In genomic region chr11:47611240-47611863, GRCh38 we compare ENCODE assay signal across 14 cellular contexts. TPM values are rescaled to one million over a fixed set of nuclear protein-coding genes. Genes with fewer than 3 reads are reported as not detected.
A peak's percentile ranks its signal among the peaks of the same experiment; 100 is the strongest.
DNase-seq lines count a peak whose midpoint lies in the region; ATAC-seq and TF ChIP-seq lines count a peak whose summit lies in the region.
"Had no signal": no experiment of that assay in that cellular context is flagged by ENCODE, and none has a peak within 500 bp of the region (broad histone marks: within the 10 kb centered on the region; RNA-seq: fewer than 3 reads in every experiment).

No MANE protein-coding gene starts in this region.

- H3K4me1 ChIP-seq in left lung: no peaks in the 10 kb centered on the region

- no peaks in the 10 kb centered on the region for H3K9me3 ChIP-seq in left lung
- H3K9me3 ChIP-seq: thoracic aorta had no signal

- H3K9me3 Mint-ChIP-seq in progenitor cell of endocrine pancreas (ENCODE audit: low read depth): no peaks in the 10 kb centered on the region
- H3K9me3 Mint-ChIP-seq: T-cell had no signal

- TF ChIP-seq CTCF in LNCaP clone FGC (IDR thresholded peaks at IDR 0.05; ENCODE audit: control insufficient read depth, extremely low read depth, insufficient read depth) (no peak), left lung (IDR thresholded peaks at IDR 0.05) (no peak), progenitor cell of endocrine pancreas (IDR thresholded peaks at IDR 0.05; ENCODE audit: unreplicated experiment) (no peak)

- no peaks in the 10 kb centered on the region for H3K27me3 Mint-ChIP-seq in progenitor cell of endocrine pancreas
- H3K27me3 Mint-ChIP-seq: T-cell had no signal

- H3K27ac ChIP-seq in left lung: no peak overlapping the region
- H3K27ac ChIP-seq: thoracic aorta had no signal

- ATAC-seq in GM18517 (IDR thresholded peaks at IDR 0.05; ENCODE audit: unreplicated experiment) (peak; percentile 88), GM21825 (IDR thresholded peaks at IDR 0.05; ENCODE audit: unreplicated experiment) (peak; percentile 83), left lung (peak; percentile 51)
- ATAC-seq: T-cell had no signal

- H3K27ac Mint-ChIP-seq in progenitor cell of endocrine pancreas: no peak overlapping the region
- H3K27ac Mint-ChIP-seq: T-cell had no signal

- peaks cover 0 to 5% of the 10 kb centered on the region in 2 donors for H3K36me3 ChIP-seq in left lung
- H3K36me3 ChIP-seq: thoracic aorta had no signal

- intact Hi-C loops in left lung (cut with DNase I): no loop called here

- H3K27me3 ChIP-seq in left lung: no peaks in the 10 kb centered on the region

- peak; percentile 14 for DNase-seq in LNCaP clone FGC (ENCODE audit: low read depth)
- DNase-seq in left lung: no peak
- DNase-seq in NCI-H1105 treated with DMSO at 0.1 percent for 48 hours (lab: John Stamatoyannopoulos, UW): no peak
- no peak for DNase-seq in progenitor cell of endocrine pancreas (ENCODE audit: low spot score, unreplicated experiment)
- DNase-seq in NCI-H146 (lab: John Stamatoyannopoulos, UW): no peak
- no peak for DNase-seq in cerebellar nuclear complex (lab: John Stamatoyannopoulos, UW)
- DNase-seq: aorta, DND-41, small intestine had no signal

- H3K4me3 ChIP-seq in LNCaP clone FGC (ENCODE audit: low read depth, low read length): no peak overlapping the region
- no peak overlapping the region for H3K4me3 ChIP-seq in left lung
- H3K4me3 ChIP-seq: thoracic aorta had no signal

- peaks cover 3% of the 10 kb centered on the region for H3K4me1 Mint-ChIP-seq in progenitor cell of endocrine pancreas (ENCODE audit: low read depth)

- no peaks in the 10 kb centered on the region for H3K36me3 Mint-ChIP-seq in progenitor cell of endocrine pancreas (ENCODE audit: insufficient read depth)

- H3K4me3 Mint-ChIP-seq in progenitor cell of endocrine pancreas (ENCODE audit: low read depth): no peak overlapping the region
- H3K4me3 Mint-ChIP-seq: T-cell had no signal

RNA-seq across cellular contexts. Expression of gene C1QTNF4, which starts 17.1 kb away (rescaled TPM):
- total RNA-seq in left lung: 1 to 10 TPM in 1 of 2 donors, under 1 TPM in 1; 0.21 to 1.3 TPM
- total RNA-seq in progenitor cell of endocrine pancreas: 2.5 and 4.0 TPM in 2 replicates
- total RNA-seq: HT1080 had no signal

RNA-seq across cellular contexts. Expression of gene FAM180B, which starts 24.9 kb away (rescaled TPM):
- not detected for total RNA-seq in left lung
- 0.26 and 0.29 TPM in 2 replicates for total RNA-seq in progenitor cell of endocrine pancreas
- total RNA-seq: HT1080 had no signal

RNA-seq across cellular contexts. Expression of gene MTCH2, which starts 31.0 kb away (rescaled TPM):
- 100 to 1,000 TPM in 1 of 2 donors, 10 to 100 TPM in 1; 78.4 to 116 TPM for total RNA-seq in left lung
- 75.7 and 82.7 TPM in 2 replicates for total RNA-seq in progenitor cell of endocrine pancreas

RNA-seq across cellular contexts. Expression of gene NDUFS3, which starts 32.5 kb away (rescaled TPM):
- 10 to 100 TPM; 76.2 to 89.0 TPM for total RNA-seq in left lung
- 102 and 109 TPM in 2 replicates for total RNA-seq in progenitor cell of endocrine pancreas

RNA-seq across cellular contexts. Expression of gene KBTBD4, which starts 32.6 kb away (rescaled TPM):
- 10 to 100 TPM; 13.3 to 13.9 TPM for total RNA-seq in left lung
- total RNA-seq in progenitor cell of endocrine pancreas: 16.6 and 18.1 TPM in 2 replicates
